1 cellular context compared by ENCODE assay signal in the genomic region with DNA sequence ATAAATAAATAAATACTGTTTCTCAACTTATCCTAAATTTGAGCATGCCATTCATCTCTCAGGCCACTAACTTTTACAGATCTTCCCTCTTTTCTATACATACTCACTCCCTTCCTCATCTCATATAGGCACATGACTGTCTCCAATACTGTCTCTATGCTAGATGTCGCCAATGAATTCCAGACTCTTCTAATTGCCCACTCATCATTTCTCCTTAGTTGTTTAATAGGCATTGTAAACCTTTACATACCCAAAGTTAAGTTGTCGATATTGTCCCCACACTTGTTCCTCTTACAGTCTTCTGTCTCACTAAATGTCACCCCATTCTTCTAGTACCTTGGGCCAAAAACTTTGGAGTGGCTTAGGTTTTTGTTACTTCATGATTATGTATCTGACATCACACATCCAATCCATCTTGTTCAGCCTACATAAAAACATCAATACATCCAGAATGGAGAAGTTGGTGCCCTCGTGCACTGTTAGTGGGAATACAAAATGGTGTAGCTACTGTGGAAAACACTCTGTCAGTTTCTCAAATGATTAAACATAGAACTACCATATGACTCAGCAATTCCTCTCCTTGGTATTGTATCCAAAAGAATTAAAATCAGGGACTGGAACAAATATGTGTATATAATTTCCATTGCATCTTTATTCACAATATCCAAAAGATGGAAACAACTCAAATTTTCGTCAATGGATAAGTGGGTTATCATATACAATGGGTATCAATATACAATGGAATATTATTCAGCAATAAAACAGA.
TF ChIP-seq lines count a peak whose summit lies in the region.

No MANE protein-coding gene starts in this region.

TF ChIP-seq in HepG2, 621 proteins besides CTCF, POLR2A, EP300 and RAD21:
- TF ChIP-seq, protein P1, sequence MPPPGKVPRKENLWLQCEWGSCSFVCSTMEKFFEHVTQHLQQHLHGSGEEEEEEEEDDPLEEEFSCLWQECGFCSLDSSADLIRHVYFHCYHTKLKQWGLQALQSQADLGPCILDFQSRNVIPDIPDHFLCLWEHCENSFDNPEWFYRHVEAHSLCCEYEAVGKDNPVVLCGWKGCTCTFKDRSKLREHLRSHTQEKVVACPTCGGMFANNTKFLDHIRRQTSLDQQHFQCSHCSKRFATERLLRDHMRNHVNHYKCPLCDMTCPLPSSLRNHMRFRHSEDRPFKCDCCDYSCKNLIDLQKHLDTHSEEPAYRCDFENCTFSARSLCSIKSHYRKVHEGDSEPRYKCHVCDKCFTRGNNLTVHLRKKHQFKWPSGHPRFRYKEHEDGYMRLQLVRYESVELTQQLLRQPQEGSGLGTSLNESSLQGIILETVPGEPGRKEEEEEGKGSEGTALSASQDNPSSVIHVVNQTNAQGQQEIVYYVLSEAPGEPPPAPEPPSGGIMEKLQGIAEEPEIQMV (CRISPR knock-in tag; IDR thresholded peaks at IDR 0.05; ENCODE audit: low read depth), result no peak
- TF ChIP-seq MAFK (conservative IDR thresholded peaks at IDR 0.05 in 1 of 2, IDR thresholded peaks at IDR 0.05 in 1 of 2; ENCODE audit: low read length in 2 of 2) (peak; percentile 54 to 75; a peak in 3 of 4 replicates), MAFF (IDR thresholded peaks at IDR 0.05; ENCODE audit: low read depth, low read length) (peak; percentile 62), NFE2L2 (IDR thresholded peaks at IDR 0.05; ENCODE audit: low read length) (peak; percentile 74)
